8 cellular contexts compared by ENCODE assay signal in the genomic region with DNA sequence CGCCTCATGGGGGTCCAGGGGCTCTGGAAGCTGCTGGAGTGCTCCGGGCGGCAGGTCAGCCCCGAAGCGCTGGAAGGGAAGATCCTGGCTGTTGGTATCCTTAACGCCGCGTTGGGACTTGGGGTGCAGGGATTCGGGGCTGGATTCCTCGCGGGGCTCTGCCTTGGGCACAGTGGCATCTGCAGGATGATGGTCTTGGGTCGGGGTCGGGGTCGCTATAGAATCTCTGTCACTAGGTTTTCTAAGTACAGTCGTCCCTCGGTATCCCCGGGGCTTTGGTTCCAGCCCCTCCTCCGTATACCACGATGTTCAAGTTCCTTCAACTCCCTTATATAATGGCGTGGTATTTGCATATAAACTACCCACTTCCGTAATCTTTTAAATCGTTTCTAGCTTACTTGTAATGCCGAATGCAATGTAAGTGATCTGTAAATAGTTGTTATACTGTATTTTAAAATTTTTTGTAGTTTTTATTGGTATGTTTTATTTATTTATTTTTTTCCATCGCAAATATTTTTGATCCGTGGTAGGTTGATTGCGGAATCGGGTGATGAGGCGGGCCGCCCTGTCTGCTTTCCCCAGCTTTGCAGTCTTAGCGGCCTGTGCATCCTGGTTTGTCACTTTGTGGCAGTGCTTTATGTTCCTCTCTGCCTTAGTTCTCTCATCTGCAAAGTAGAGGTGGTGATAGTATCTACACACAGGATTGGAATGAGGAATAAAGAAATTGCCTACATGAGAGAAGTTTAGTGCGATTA. TPM values are rescaled to one million over a fixed set of nuclear protein-coding genes. Genes with fewer than 3 reads are reported as not detected.
DNase-seq lines count a peak whose midpoint lies in the region; ATAC-seq, FAIRE-seq and TF ChIP-seq lines count a peak whose summit lies in the region.

No MANE protein-coding gene starts in this region.

- H3K9me3 ChIP-seq in DND-41 (ENCODE audit: insufficient read depth, low read length, severe bottlenecking) (no peaks in the 10 kb centered on the region), SJSA1 (replicated peaks) (no peaks in the 10 kb centered on the region), adipocyte (ENCODE audit: control insufficient read depth, low read length) (no peaks in the 10 kb centered on the region), left ventricle myocardium inferior (replicated peaks) (no peaks in the 10 kb centered on the region)

- H3K36me3 ChIP-seq in DND-41 (ENCODE audit: insufficient read depth, low read length) (peaks cover 8% of the 10 kb centered on the region), SJSA1 (peaks cover 3% of the 10 kb centered on the region; the same call in 1 of the 2 replicates), adipocyte (ENCODE audit: control insufficient read depth, insufficient read depth, low read length, severe bottlenecking) (no peaks in the 10 kb centered on the region), left ventricle myocardium inferior (peaks cover 21% of the 10 kb centered on the region), rectal smooth muscle tissue (ENCODE audit: control insufficient read depth, insufficient read depth, low read length) (no peaks in the 10 kb centered on the region)

- H3K9ac ChIP-seq in DND-41 (ENCODE audit: low read depth, low read length) (peak overlapping the region; percentile 95), adipocyte (ENCODE audit: low read length) (peak overlapping the region; percentile 100), rectal smooth muscle tissue (ENCODE audit: low read length) (peak overlapping the region; percentile 84)

- peak overlapping the region; percentile 82 for H3K4me2 ChIP-seq in DND-41 (ENCODE audit: insufficient read depth, low read length)

- intact Hi-C loops in left ventricle myocardium inferior (cut with micrococcal nuclease): loop anchor here (5.0 kb wide), 1 partner anchor 254 kb away; no protein-coding TSS in a partner anchor

- peak; percentile 66 for ATAC-seq in DND-41 (ENCODE audit: insufficient read depth, low read depth)
- peak; percentile 42 for ATAC-seq in GM21515 (IDR thresholded peaks at IDR 0.05; ENCODE audit: unreplicated experiment)

- H2AFZ ChIP-seq in DND-41 (ENCODE audit: low read depth, low read length): peak overlapping the region; percentile 78

- no peak for TF ChIP-seq CTCF in DND-41 (IDR thresholded peaks at IDR 0.05; ENCODE audit: borderline replicate concordance, extremely low read depth, low read length, poor library complexity, severe bottlenecking)
- TF ChIP-seq CTCF in left ventricle myocardium inferior (IDR thresholded peaks at IDR 0.05; ENCODE audit: borderline replicate concordance): no peak

- H3K27ac ChIP-seq in DND-41 (ENCODE audit: low read length) (peak overlapping the region; percentile 96), SJSA1 (peak overlapping the region; percentile 72), left ventricle myocardium inferior (replicated peaks) (peak overlapping the region; percentile 97), rectal smooth muscle tissue (ENCODE audit: low read depth, low read length) (peak overlapping the region; percentile 93)

- H3K4me3 ChIP-seq in DND-41 (ENCODE audit: low read depth in 1 of 2, low read length in 2 of 2) (peak overlapping the region; percentile 88 to 91), SJSA1 (peak overlapping the region; percentile 61), adipocyte (ENCODE audit: low read length) (peak overlapping the region; percentile 99), left ventricle myocardium inferior (peak overlapping the region; percentile 85), rectal smooth muscle tissue (ENCODE audit: low read length) (peak overlapping the region; percentile 92)

- DNase-seq in DND-41 (peak; percentile 65), HUDEP-2 (lab: John Stamatoyannopoulos, UW; ENCODE audit: unreplicated experiment in 76 of 76) (peak in 44 of 76 experiments; percentile 1 to 55 (median 16)), SJSA1 (ENCODE audit: low read depth in 1 of 2, low spot score in 2 of 2) (peak in 1 of 2 experiments; percentile 80), adipocyte (ENCODE audit: low read depth) (peak; percentile 74), left ventricle myocardium inferior (peak; percentile 25), HTR-8/SVneo (ENCODE audit: insufficient read length, low spot score) (no peak)

- FAIRE-seq in HTR-8/SVneo (lab: Jason Lieb, UNC): no peak

- H4K20me1 ChIP-seq in DND-41 (ENCODE audit: insufficient read depth, low read length): peaks cover 14% of the 10 kb centered on the region; the same call in 1 of the 2 replicates

- H3K27me3 ChIP-seq in DND-41 (ENCODE audit: insufficient read depth, low read length, poor library complexity): no peaks in the 10 kb centered on the region
- no peaks in the 10 kb centered on the region for H3K27me3 ChIP-seq in SJSA1 (replicated peaks)
- no peaks in the 10 kb centered on the region for H3K27me3 ChIP-seq in adipocyte (replicated peaks; ENCODE audit: control insufficient read depth, insufficient read depth, low read length)
- no peaks in the 10 kb centered on the region for H3K27me3 ChIP-seq in left ventricle myocardium inferior (ENCODE audit: low read depth)
- no peaks in the 10 kb centered on the region for H3K27me3 ChIP-seq in rectal smooth muscle tissue (ENCODE audit: control insufficient read depth, insufficient read depth, low read length)

- H3K4me1 ChIP-seq in DND-41 (ENCODE audit: insufficient read depth, low read length) (peaks cover 35% of the 10 kb centered on the region), SJSA1 (replicated peaks) (peaks cover 12% of the 10 kb centered on the region), adipocyte (ENCODE audit: control insufficient read depth, insufficient read depth, low read length) (peaks cover 28% of the 10 kb centered on the region), left ventricle myocardium inferior (peaks cover 47% of the 10 kb centered on the region), rectal smooth muscle tissue (ENCODE audit: control insufficient read depth, insufficient read depth, low read length) (peaks cover 6% of the 10 kb centered on the region)

- peaks cover 63% of the 10 kb centered on the region for H3K79me2 ChIP-seq in DND-41 (ENCODE audit: insufficient read depth, low read length)

RNA-seq across cellular contexts. Expression of a gene that starts 0.6 kb away (rescaled TPM):
- total RNA-seq in SJSA1 (2014; rRNA removed; shearing (Covaris generic)): 130 and 190 TPM in 2 replicates
- 30.4 TPM for total RNA-seq in left ventricle myocardium inferior

RNA-seq across cellular contexts. Expression of a gene that starts 47.5 kb away (rescaled TPM):
- total RNA-seq in SJSA1 (2014; rRNA removed; shearing (Covaris generic)): 22.3 and 64.9 TPM in 2 replicates
- 37.5 TPM for total RNA-seq in left ventricle myocardium inferior

RNA-seq across cellular contexts. Expression of a gene that starts 47.7 kb away (rescaled TPM):
- total RNA-seq in SJSA1 (2014; rRNA removed; shearing (Covaris generic)): 66.2 and 115 TPM in 2 replicates
- 3.4 TPM for total RNA-seq in left ventricle myocardium inferior

Comparison
In these comparisons a context has a peak if more than half of its experiments do, and no peak if none do; other contexts are left out.
1. RNA of a gene that starts 47.7 kb away (total RNA-seq): 66.2 to 115 TPM in SJSA1; 3.4 TPM in left ventricle myocardium inferior (single experiment); every median in the first group is over 10 times any median in the second.
2. Peak in every context shown above with its lines, with median percentiles within 50 percentile points of each other: H3K27ac ChIP-seq, H3K4me3 ChIP-seq and H3K9ac ChIP-seq.